In genomic region chr16:67872631-67873434, GRCh38 we compare ENCODE assay signal across 1 cellular context.
TF ChIP-seq lines count a peak whose summit lies in the region.

Gene EDC4 (plus strand): TSS chr16:67873052. CDS start chr16:67873262, 210 bp downstream.

TF ChIP-seq in HepG2, 621 proteins besides CTCF, POLR2A, EP300 and RAD21 (continued from another document and continues in another):
- TF ChIP-seq AFF4 (CRISPR knock-in tag; IDR thresholded peaks at IDR 0.05) (no peak), ZNF652 (CRISPR knock-in tag; IDR thresholded peaks at IDR 0.05; ENCODE audit: borderline replicate concordance, low read depth) (0 out of 2 replicates have a peak, but pooled peaks have one; percentile 26), ZNF607 (CRISPR knock-in tag; IDR thresholded peaks at IDR 0.05; ENCODE audit: borderline replicate concordance) (peak; percentile 96), HMGXB4 (CRISPR knock-in tag; IDR thresholded peaks at IDR 0.05; ENCODE audit: borderline replicate concordance in 1 of 2, low read depth in 1 of 2) (peak; percentile 92 to 97), MXD3 (CRISPR knock-in tag; IDR thresholded peaks at IDR 0.05) (peak; percentile 91; the same call in 1 of the 2 replicates), ZNF841 (CRISPR knock-in tag; IDR thresholded peaks at IDR 0.05; ENCODE audit: borderline replicate concordance) (0 out of 2 replicates have a peak, but pooled peaks have one; percentile 59), YY1 (IDR thresholded peaks at IDR 0.05; ENCODE audit: insufficient read depth, insufficient replicate concordance, low read depth, low read length) (peak; percentile 78), RCOR2 (CRISPR knock-in tag; IDR thresholded peaks at IDR 0.05) (no peak), AGO1 (IDR thresholded peaks at IDR 0.05; ENCODE audit: low read depth, low read length, poor library complexity, severe bottlenecking) (peak; percentile 96), THRA (CRISPR knock-in tag; IDR thresholded peaks at IDR 0.05; ENCODE audit: borderline replicate concordance) (peak; percentile 83), ZNF251 (CRISPR knock-in tag; IDR thresholded peaks at IDR 0.05) (no peak), NR2F1 (CRISPR knock-in tag; IDR thresholded peaks at IDR 0.05) (peak; percentile 23 to 40; a peak in 1 of 4 replicates), CENPX (CRISPR knock-in tag; IDR thresholded peaks at IDR 0.05) (no peak), ZNF839 (CRISPR knock-in tag; IDR thresholded peaks at IDR 0.05; ENCODE audit: borderline replicate concordance) (peak; percentile 82; the same call in 1 of the 2 replicates), CHCHD3 (CRISPR knock-in tag; IDR thresholded peaks at IDR 0.05) (no peak; the same call in 1 of the 2 replicates), FOXP1 (IDR thresholded peaks at IDR 0.05) (no peak), FOXP1 (CRISPR knock-in tag; IDR thresholded peaks at IDR 0.05) (no peak), HOMEZ (CRISPR knock-in tag; IDR thresholded peaks at IDR 0.05; ENCODE audit: low read depth) (peak; percentile 61; the same call in 1 of the 2 replicates), RFXAP (CRISPR knock-in tag; IDR thresholded peaks at IDR 0.05; ENCODE audit: borderline replicate concordance) (peak; percentile 88), SIX1 (CRISPR knock-in tag; IDR thresholded peaks at IDR 0.05; ENCODE audit: borderline replicate concordance) (peak; percentile 66; the same call in 1 of the 2 replicates), ZNF354B (CRISPR knock-in tag; IDR thresholded peaks at IDR 0.05) (peak; percentile 66; the same call in 1 of the 2 replicates), ZNF30 (CRISPR knock-in tag; IDR thresholded peaks at IDR 0.05) (peak; percentile 67; the same call in 1 of the 2 replicates), ARID2 (CRISPR knock-in tag; IDR thresholded peaks at IDR 0.05; ENCODE audit: borderline replicate concordance) (no peak), CCAR2 (optimal IDR thresholded peaks at IDR 0.05; ENCODE audit: low read depth, low read length) (peak; percentile 94), NFRKB (IDR thresholded peaks at IDR 0.05) (no peak), SP2 (CRISPR knock-in tag; IDR thresholded peaks at IDR 0.05) (peak; percentile 45), ZGPAT (CRISPR knock-in tag; IDR thresholded peaks at IDR 0.05) (peak; percentile 98), ZNF790 (CRISPR knock-in tag; IDR thresholded peaks at IDR 0.05; ENCODE audit: borderline replicate concordance) (0 out of 2 replicates have a peak, but pooled peaks have one; percentile 27), ATF7-NPFF (CRISPR knock-in tag; IDR thresholded peaks at IDR 0.05; ENCODE audit: low read depth) (peak; percentile 90), HOXD1 (CRISPR knock-in tag; IDR thresholded peaks at IDR 0.05) (peak; percentile 82), ZNF180 (CRISPR knock-in tag; IDR thresholded peaks at IDR 0.05; ENCODE audit: borderline replicate concordance, low read depth) (no peak), ZNF260 (CRISPR knock-in tag; IDR thresholded peaks at IDR 0.05; ENCODE audit: borderline replicate concordance, low read depth) (0 out of 2 replicates have a peak, but pooled peaks have one; percentile 89), ZNF562 (CRISPR knock-in tag; IDR thresholded peaks at IDR 0.05; ENCODE audit: borderline replicate concordance) (no peak), GMEB2 (CRISPR knock-in tag; IDR thresholded peaks at IDR 0.05; ENCODE audit: low read depth) (peak; percentile 71), ZNF674 (CRISPR knock-in tag; IDR thresholded peaks at IDR 0.05; ENCODE audit: low read depth) (no peak), SP4 (CRISPR knock-in tag; IDR thresholded peaks at IDR 0.05) (peak; percentile 93), HMG20A (CRISPR knock-in tag; IDR thresholded peaks at IDR 0.05; ENCODE audit: borderline replicate concordance) (peak; percentile 39; the same call in 1 of the 2 replicates), ZBTB8A (CRISPR knock-in tag; IDR thresholded peaks at IDR 0.05; ENCODE audit: borderline replicate concordance, low read depth) (no peak), ZNF17 (CRISPR knock-in tag; IDR thresholded peaks at IDR 0.05) (no peak), ATF6 (CRISPR knock-in tag; conservative IDR thresholded peaks at IDR 0.05) (peak; percentile 69; the same call in 1 of the 2 replicates), HNRNPLL (IDR thresholded peaks at IDR 0.05; ENCODE audit: low read depth, low read length, poor library complexity, severe bottlenecking) (peak; percentile 85), ZNF737 (CRISPR knock-in tag; IDR thresholded peaks at IDR 0.05; ENCODE audit: borderline replicate concordance) (no peak), HMGXB3 (CRISPR knock-in tag; IDR thresholded peaks at IDR 0.05; ENCODE audit: borderline replicate concordance) (peak; percentile 73; the same call in 1 of the 2 replicates), ZNF329 (CRISPR knock-in tag; IDR thresholded peaks at IDR 0.05; ENCODE audit: low read depth) (0 out of 2 replicates have a peak, but pooled peaks have one; percentile 56), ZNF24 (IDR thresholded peaks at IDR 0.05) (no peak)
